9 cellular contexts compared by ENCODE assay signal in genomic region chr9:34010979-34011378, GRCh38. TPM values are rescaled to one million over a fixed set of nuclear protein-coding genes. Genes with fewer than 3 reads are reported as not detected.
A peak's percentile ranks its signal among the peaks of the same experiment; 100 is the strongest.
DNase-seq lines count a peak whose midpoint lies in the region; ATAC-seq and TF ChIP-seq lines count a peak whose summit lies in the region.
"Had no signal": no experiment of that assay in that cellular context is flagged by ENCODE, and none has a peak within 500 bp of the region (broad histone marks: within the 10 kb centered on the region; RNA-seq: fewer than 3 reads in every experiment).

No MANE protein-coding gene starts in this region.

- H2AFZ ChIP-seq in KMS-11 (ENCODE audit: low read depth) (no peak overlapping the region), neural cell (ENCODE audit: low read depth, low read length) (no peak overlapping the region)

- ATAC-seq in body of pancreas: no peak

- H3K36me3 ChIP-seq in KMS-11 (ENCODE audit: insufficient read depth): no peaks in the 10 kb centered on the region; the same call in 1 of the 2 replicates
- peaks cover 0 to 2% of the 10 kb centered on the region in 2 donors for H3K36me3 ChIP-seq in body of pancreas (replicated peaks in 1 of 2; ENCODE audit: insufficient read depth in 1 of 2, low read depth in 2 of 2)
- no peaks in the 10 kb centered on the region for H3K36me3 ChIP-seq in neural cell (ENCODE audit: insufficient read depth, low read length)
- peaks cover 0 to 9% (median 0%) of the 10 kb centered on the region in 4 donors for H3K36me3 ChIP-seq in transverse colon

- H3K4me2 ChIP-seq in KMS-11: no peak overlapping the region
- H3K4me2 ChIP-seq in neural cell (ENCODE audit: low read length): no peak overlapping the region
- H3K4me2 ChIP-seq: BLaER1 treated with 17β-estradiol and CSF1 and Interleukin-3, amounts not matched to agents 10 nM and 100 nM had no signal

- 60 to 68% methylated on average over 4 of the region's 4 CpGs for WGBS in body of pancreas, 2 donors
- WGBS in transverse colon (ENCODE audit: low coverage in 1 of 2), 2 donors: 78 to 80% methylated on average over 4 of the region's 4 CpGs

- TF ChIP-seq POLR2A in body of pancreas (IDR thresholded peaks at IDR 0.05): no peak
- no peak for TF ChIP-seq POLR2A in transverse colon (IDR thresholded peaks at IDR 0.05)

- H3K27me3 ChIP-seq in KMS-11 (ENCODE audit: insufficient read depth, low read depth): no peaks in the 10 kb centered on the region
- no peaks in the 10 kb centered on the region for H3K27me3 ChIP-seq in body of pancreas
- H3K27me3 ChIP-seq in neural cell (ENCODE audit: insufficient read depth, low read depth, low read length): no peaks in the 10 kb centered on the region
- no peaks in the 10 kb centered on the region for H3K27me3 ChIP-seq in transverse colon
- H3K27me3 ChIP-seq: BLaER1 treated with 17β-estradiol and CSF1 and Interleukin-3, amounts not matched to agents 10 nM and 100 nM had no signal

- H3K79me2 ChIP-seq in KMS-11 (ENCODE audit: insufficient read depth, low read depth) (peaks cover 4% of the 10 kb centered on the region; the same call in 1 of the 2 replicates), neural cell (replicated peaks; ENCODE audit: insufficient read depth, low read length) (no peaks in the 10 kb centered on the region)

- peak; percentile 53 for TF ChIP-seq CTCF in KMS-11 (conservative IDR thresholded peaks at IDR 0.05; ENCODE audit: low read depth, low read length)
- peak in 4 of 7 experiments; percentile 8 to 39 (median 24) for TF ChIP-seq CTCF in body of pancreas (IDR thresholded peaks at IDR 0.05)
- TF ChIP-seq CTCF in neural cell (IDR thresholded peaks at IDR 0.05; ENCODE audit: poor library complexity, severe bottlenecking): peak; percentile 45
- peak in 1 of 5 experiments; percentile 17 for TF ChIP-seq CTCF in transverse colon (IDR thresholded peaks at IDR 0.05)

- H3K4me3 ChIP-seq in KMS-11 (IDR thresholded peaks at IDR 0.05; ENCODE audit: insufficient read depth, low read depth, low read length) (no peak overlapping the region), body of pancreas (no peak overlapping the region), neural cell (ENCODE audit: low read length) (no peak overlapping the region), transverse colon (no peak overlapping the region)
- H3K4me3 ChIP-seq: BLaER1 treated with 17β-estradiol and CSF1 and Interleukin-3, amounts not matched to agents 10 nM and 100 nM had no signal

- DNase-seq in NCI-H2227 (lab: John Stamatoyannopoulos, UW; ENCODE audit: unreplicated experiment) (peak; percentile 2), NCI-H2227 treated with DMSO at 0.1 percent for 48 hours (lab: John Stamatoyannopoulos, UW) (no peak), body of pancreas (no peak), transverse colon (no peak), NCI-H146 (lab: John Stamatoyannopoulos, UW) (no peak), dedifferentiated amniotic fluid mesenchymal stem cell (ENCODE audit: extremely low spot score) (no peak)

- H3K9me3 ChIP-seq in body of pancreas (no peaks in the 10 kb centered on the region), neural cell (ENCODE audit: low read length) (no peaks in the 10 kb centered on the region), transverse colon (no peaks in the 10 kb centered on the region)
- H3K9me3 ChIP-seq: BLaER1 treated with 17β-estradiol and CSF1 and Interleukin-3, amounts not matched to agents 10 nM and 100 nM had no signal

- no peaks in the 10 kb centered on the region for H4K20me1 ChIP-seq in KMS-11 (ENCODE audit: insufficient read depth)
- H4K20me1 ChIP-seq in neural cell (ENCODE audit: insufficient read depth): no peaks in the 10 kb centered on the region

- H3K9ac ChIP-seq in KMS-11 (no peak overlapping the region), neural cell (ENCODE audit: low read length) (no peak overlapping the region)
- H3K9ac ChIP-seq: BLaER1 treated with 17β-estradiol and CSF1 and Interleukin-3, amounts not matched to agents 10 nM and 100 nM had no signal

- intact Hi-C loops in body of pancreas (cut with DNase I) (no loop called here), transverse colon (cut with DNase I; ENCODE audit: low total_unique reads) (no loop called here)

- no peaks in the 10 kb centered on the region for H3K9me2 ChIP-seq in neural cell (ENCODE audit: insufficient read depth, low read length)

- H3F3A ChIP-seq in neural cell (ENCODE audit: insufficient read depth, low read length, poor library complexity, severe bottlenecking): no peaks in the 10 kb centered on the region

- peak; percentile 31 for TF ChIP-seq RAD21 in neural cell (conservative IDR thresholded peaks at IDR 0.05)

- in situ Hi-C loops in transverse colon (cut with MboI; ENCODE audit: low pct_ligation_motif_present in 1 of 4, low pct_unique_long_range_greater_than_20kb in 1 of 4, low sequenced_read_pairs in 3 of 4): no loop called here

- no peak overlapping the region for H3K27ac ChIP-seq in KMS-11
- no peak overlapping the region for H3K27ac ChIP-seq in body of pancreas
- no peak overlapping the region for H3K27ac ChIP-seq in neural cell (ENCODE audit: low read length)
- H3K27ac ChIP-seq in transverse colon: no peak overlapping the region
- H3K27ac ChIP-seq: BLaER1 treated with 17β-estradiol and CSF1 and Interleukin-3, amounts not matched to agents 10 nM and 100 nM had no signal

- H3K4me1 ChIP-seq in KMS-11 (ENCODE audit: low read depth, poor library complexity, severe bottlenecking) (no peaks in the 10 kb centered on the region), body of pancreas (no peaks in the 10 kb centered on the region), transverse colon (no peaks in the 10 kb centered on the region)

- TF ChIP-seq EP300 in neural cell (conservative IDR thresholded peaks at IDR 0.05; ENCODE audit: poor library complexity, severe bottlenecking): no peak
- no peak for TF ChIP-seq EP300 in transverse colon (IDR thresholded peaks at IDR 0.05; ENCODE audit: low read depth)

TF ChIP-seq in neural cell, 6 proteins besides CTCF, POLR2A, EP300 and RAD21:
- TF ChIP-seq EZH2 (IDR thresholded peaks at IDR 0.05; ENCODE audit: borderline replicate concordance, insufficient read depth, low read length, poor library complexity, severe bottlenecking): no peak
- TF ChIP-seq SMC3 (conservative IDR thresholded peaks at IDR 0.05; ENCODE audit: poor library complexity): no peak
- no peak for TF ChIP-seq POLR2AphosphoS5 (IDR thresholded peaks at IDR 0.05)

RNA-seq across cellular contexts. Expression of gene UBAP2, which starts 37.7 kb away (rescaled TPM):
- total RNA-seq in body of pancreas: 10 to 100 TPM; 14.2 to 15.3 TPM
- 9.1 and 9.2 TPM in 2 replicates for polyA plus RNA-seq in neural cell
- 60.9 and 64.9 TPM in 2 replicates for polyA minus RNA-seq in neural cell
- total RNA-seq in transverse colon: 10 to 100 TPM; 22.5 to 52.1 (median 31.7) TPM
